1 cellular context compared by ENCODE assay signal in genomic region chr15:58203537-58203936, GRCh38.
TF ChIP-seq lines count a peak whose summit lies in the region.

No MANE protein-coding gene starts in this region.

TF ChIP-seq in K562, 482 proteins besides CTCF, POLR2A, EP300 and RAD21 (continued from another document and continues in another):
- TF ChIP-seq, protein P1, sequence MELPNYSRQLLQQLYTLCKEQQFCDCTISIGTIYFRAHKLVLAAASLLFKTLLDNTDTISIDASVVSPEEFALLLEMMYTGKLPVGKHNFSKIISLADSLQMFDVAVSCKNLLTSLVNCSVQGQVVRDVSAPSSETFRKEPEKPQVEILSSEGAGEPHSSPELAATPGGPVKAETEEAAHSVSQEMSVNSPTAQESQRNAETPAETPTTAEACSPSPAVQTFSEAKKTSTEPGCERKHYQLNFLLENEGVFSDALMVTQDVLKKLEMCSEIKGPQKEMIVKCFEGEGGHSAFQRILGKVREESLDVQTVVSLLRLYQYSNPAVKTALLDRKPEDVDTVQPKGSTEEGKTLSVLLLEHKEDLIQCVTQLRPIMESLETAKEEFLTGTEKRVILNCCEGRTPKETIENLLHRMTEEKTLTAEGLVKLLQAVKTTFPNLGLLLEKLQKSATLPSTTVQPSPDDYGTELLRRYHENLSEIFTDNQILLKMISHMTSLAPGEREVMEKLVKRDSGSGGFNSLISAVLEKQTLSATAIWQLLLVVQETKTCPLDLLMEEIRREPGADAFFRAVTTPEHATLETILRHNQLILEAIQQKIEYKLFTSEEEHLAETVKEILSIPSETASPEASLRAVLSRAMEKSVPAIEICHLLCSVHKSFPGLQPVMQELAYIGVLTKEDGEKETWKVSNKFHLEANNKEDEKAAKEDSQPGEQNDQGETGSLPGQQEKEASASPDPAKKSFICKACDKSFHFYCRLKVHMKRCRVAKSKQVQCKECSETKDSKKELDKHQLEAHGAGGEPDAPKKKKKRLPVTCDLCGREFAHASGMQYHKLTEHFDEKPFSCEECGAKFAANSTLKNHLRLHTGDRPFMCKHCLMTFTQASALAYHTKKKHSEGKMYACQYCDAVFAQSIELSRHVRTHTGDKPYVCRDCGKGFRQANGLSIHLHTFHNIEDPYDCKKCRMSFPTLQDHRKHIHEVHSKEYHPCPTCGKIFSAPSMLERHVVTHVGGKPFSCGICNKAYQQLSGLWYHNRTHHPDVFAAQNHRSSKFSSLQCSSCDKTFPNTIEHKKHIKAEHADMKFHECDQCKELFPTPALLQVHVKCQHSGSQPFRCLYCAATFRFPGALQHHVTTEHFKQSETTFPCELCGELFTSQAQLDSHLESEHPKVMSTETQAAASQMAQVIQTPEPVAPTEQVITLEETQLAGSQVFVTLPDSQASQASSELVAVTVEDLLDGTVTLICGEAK (IDR thresholded peaks at IDR 0.05): no peak
- TF ChIP-seq, protein P1 (CRISPR knock-in tag; IDR thresholded peaks at IDR 0.05): no peak
- TF ChIP-seq, protein P2, sequence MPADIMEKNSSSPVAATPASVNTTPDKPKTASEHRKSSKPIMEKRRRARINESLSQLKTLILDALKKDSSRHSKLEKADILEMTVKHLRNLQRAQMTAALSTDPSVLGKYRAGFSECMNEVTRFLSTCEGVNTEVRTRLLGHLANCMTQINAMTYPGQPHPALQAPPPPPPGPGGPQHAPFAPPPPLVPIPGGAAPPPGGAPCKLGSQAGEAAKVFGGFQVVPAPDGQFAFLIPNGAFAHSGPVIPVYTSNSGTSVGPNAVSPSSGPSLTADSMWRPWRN (IDR thresholded peaks at IDR 0.05; ENCODE audit: low read depth): peak; percentile 92
- TF ChIP-seq POLR3A (IDR thresholded peaks at IDR 0.05; ENCODE audit: borderline replicate concordance, extremely low read depth, insufficient read depth, insufficient read length): no peak
- TF ChIP-seq SMARCC2 (IDR thresholded peaks at IDR 0.05; ENCODE audit: low read depth): peak; percentile 66; the same call in 1 of the 2 replicates
- no peak for TF ChIP-seq RBM17 (IDR thresholded peaks at IDR 0.05; ENCODE audit: borderline replicate concordance, low read depth, low read length)
- TF ChIP-seq NUFIP1 (IDR thresholded peaks at IDR 0.05; ENCODE audit: partially characterized antibody): no peak
- TF ChIP-seq ZEB2 (IDR thresholded peaks at IDR 0.05): no peak
- no peak for TF ChIP-seq ZFP1 (CRISPR knock-in tag; IDR thresholded peaks at IDR 0.05)
- no peak for TF ChIP-seq ZNF695 (CRISPR knock-in tag; IDR thresholded peaks at IDR 0.05)
- no peak for TF ChIP-seq ZNF224 (CRISPR knock-in tag; IDR thresholded peaks at IDR 0.05)
- no peak for TF ChIP-seq ZNF347 (CRISPR knock-in tag; IDR thresholded peaks at IDR 0.05; ENCODE audit: low read depth)
- no peak for TF ChIP-seq RBM15 (IDR thresholded peaks at IDR 0.05; ENCODE audit: insufficient read depth, low read length)
- TF ChIP-seq IFI16 (CRISPR knock-in tag; IDR thresholded peaks at IDR 0.05): no peak
- peak; percentile 46; the same call in 1 of the 2 replicates for TF ChIP-seq CREM (IDR thresholded peaks at IDR 0.05; ENCODE audit: low read depth)
- TF ChIP-seq ZNF184 (CRISPR knock-in tag; IDR thresholded peaks at IDR 0.05): no peak
- TF ChIP-seq JUN (IDR thresholded peaks at IDR 0.05; ENCODE audit: borderline replicate concordance, low read depth, low read length): 0 out of 2 replicates have a peak, but pooled peaks have one; percentile 20
- no peak for TF ChIP-seq JUN (CRISPR knock-in tag; IDR thresholded peaks at IDR 0.05; ENCODE audit: borderline replicate concordance)
- no peak for TF ChIP-seq ZSCAN29 (IDR thresholded peaks at IDR 0.05)
- no peak for TF ChIP-seq SMC3 (conservative IDR thresholded peaks at IDR 0.05; ENCODE audit: insufficient read depth, low read depth, low read length)
- TF ChIP-seq NFXL1 (CRISPR knock-in tag; IDR thresholded peaks at IDR 0.05): no peak
- peak; percentile 21; the same call in 1 of the 2 replicates for TF ChIP-seq BHLHE40 (IDR thresholded peaks at IDR 0.05; ENCODE audit: low read length)
- TF ChIP-seq ZNF12 (CRISPR knock-in tag; IDR thresholded peaks at IDR 0.05): no peak
- TF ChIP-seq KDM2B (CRISPR knock-in tag; IDR thresholded peaks at IDR 0.05): no peak
- TF ChIP-seq GABPB1 (CRISPR knock-in tag; IDR thresholded peaks at IDR 0.05): no peak
- peak; percentile 83 for TF ChIP-seq MTA2 (IDR thresholded peaks at IDR 0.05; ENCODE audit: low read depth)
- TF ChIP-seq TCF7L2 (IDR thresholded peaks at IDR 0.05; ENCODE audit: low read depth, low read length): no peak
- peak; percentile 70 to 98; a peak in 2 of 4 replicates for TF ChIP-seq RCOR1 (IDR thresholded peaks at IDR 0.05; ENCODE audit: borderline replicate concordance in 1 of 2, low read depth in 2 of 2, low read length in 2 of 2)
- TF ChIP-seq, protein P3, sequence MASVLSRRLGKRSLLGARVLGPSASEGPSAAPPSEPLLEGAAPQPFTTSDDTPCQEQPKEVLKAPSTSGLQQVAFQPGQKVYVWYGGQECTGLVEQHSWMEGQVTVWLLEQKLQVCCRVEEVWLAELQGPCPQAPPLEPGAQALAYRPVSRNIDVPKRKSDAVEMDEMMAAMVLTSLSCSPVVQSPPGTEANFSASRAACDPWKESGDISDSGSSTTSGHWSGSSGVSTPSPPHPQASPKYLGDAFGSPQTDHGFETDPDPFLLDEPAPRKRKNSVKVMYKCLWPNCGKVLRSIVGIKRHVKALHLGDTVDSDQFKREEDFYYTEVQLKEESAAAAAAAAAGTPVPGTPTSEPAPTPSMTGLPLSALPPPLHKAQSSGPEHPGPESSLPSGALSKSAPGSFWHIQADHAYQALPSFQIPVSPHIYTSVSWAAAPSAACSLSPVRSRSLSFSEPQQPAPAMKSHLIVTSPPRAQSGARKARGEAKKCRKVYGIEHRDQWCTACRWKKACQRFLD (CRISPR knock-in tag; IDR thresholded peaks at IDR 0.05): peak; percentile 74; the same call in 1 of the 2 replicates
- TF ChIP-seq PHB (CRISPR knock-in tag; IDR thresholded peaks at IDR 0.05): no peak
- peak; percentile 91 for TF ChIP-seq DPF2 (IDR thresholded peaks at IDR 0.05)
- TF ChIP-seq BDP1 (IDR thresholded peaks at IDR 0.05; ENCODE audit: insufficient read depth, insufficient read length): no peak
- TF ChIP-seq E2F6 (IDR thresholded peaks at IDR 0.05; ENCODE audit: borderline replicate concordance in 1 of 2, extremely low read depth in 1 of 2, insufficient read depth in 1 of 2, insufficient read length in 1 of 2, low read depth in 1 of 2, low read length in 1 of 2, poor library complexity in 1 of 2, severe bottlenecking in 1 of 2): no peak
- no peak for TF ChIP-seq ZNF174 (CRISPR knock-in tag; IDR thresholded peaks at IDR 0.05)
- TF ChIP-seq ETS2 (tag; IDR thresholded peaks at IDR 0.05; ENCODE audit: borderline replicate concordance, poor library complexity, severe bottlenecking): no peak
- TF ChIP-seq MAFG (tag; conservative IDR thresholded peaks at IDR 0.05): peak; percentile 97
- peak; percentile 17; the same call in 1 of the 2 replicates for TF ChIP-seq CEBPG (CRISPR knock-in tag; IDR thresholded peaks at IDR 0.05)
- peak; percentile 63 to 79 for TF ChIP-seq CEBPG (tag; conservative IDR thresholded peaks at IDR 0.05 in 1 of 2, IDR thresholded peaks at IDR 0.05 in 1 of 2)
- TF ChIP-seq, protein P4, sequence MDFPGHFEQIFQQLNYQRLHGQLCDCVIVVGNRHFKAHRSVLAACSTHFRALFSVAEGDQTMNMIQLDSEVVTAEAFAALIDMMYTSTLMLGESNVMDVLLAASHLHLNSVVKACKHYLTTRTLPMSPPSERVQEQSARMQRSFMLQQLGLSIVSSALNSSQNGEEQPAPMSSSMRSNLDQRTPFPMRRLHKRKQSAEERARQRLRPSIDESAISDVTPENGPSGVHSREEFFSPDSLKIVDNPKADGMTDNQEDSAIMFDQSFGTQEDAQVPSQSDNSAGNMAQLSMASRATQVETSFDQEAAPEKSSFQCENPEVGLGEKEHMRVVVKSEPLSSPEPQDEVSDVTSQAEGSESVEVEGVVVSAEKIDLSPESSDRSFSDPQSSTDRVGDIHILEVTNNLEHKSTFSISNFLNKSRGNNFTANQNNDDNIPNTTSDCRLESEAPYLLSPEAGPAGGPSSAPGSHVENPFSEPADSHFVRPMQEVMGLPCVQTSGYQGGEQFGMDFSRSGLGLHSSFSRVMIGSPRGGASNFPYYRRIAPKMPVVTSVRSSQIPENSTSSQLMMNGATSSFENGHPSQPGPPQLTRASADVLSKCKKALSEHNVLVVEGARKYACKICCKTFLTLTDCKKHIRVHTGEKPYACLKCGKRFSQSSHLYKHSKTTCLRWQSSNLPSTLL (IDR thresholded peaks at IDR 0.05): no peak
- no peak for TF ChIP-seq ZNF140 (CRISPR knock-in tag; IDR thresholded peaks at IDR 0.05)
- no peak for TF ChIP-seq ZNF282 (CRISPR knock-in tag; IDR thresholded peaks at IDR 0.05)
- no peak for TF ChIP-seq HINFP (tag; conservative IDR thresholded peaks at IDR 0.05; ENCODE audit: low read depth)
- no peak for TF ChIP-seq NR2F6 (CRISPR knock-in tag; IDR thresholded peaks at IDR 0.05)
- peak; percentile 28 for TF ChIP-seq TAF9B (IDR thresholded peaks at IDR 0.05; ENCODE audit: partially characterized antibody)
- no peak for TF ChIP-seq ZNF707 (CRISPR knock-in tag; conservative IDR thresholded peaks at IDR 0.05)
- no peak for TF ChIP-seq ERF (CRISPR knock-in tag; IDR thresholded peaks at IDR 0.05)
- TF ChIP-seq, protein P5, sequence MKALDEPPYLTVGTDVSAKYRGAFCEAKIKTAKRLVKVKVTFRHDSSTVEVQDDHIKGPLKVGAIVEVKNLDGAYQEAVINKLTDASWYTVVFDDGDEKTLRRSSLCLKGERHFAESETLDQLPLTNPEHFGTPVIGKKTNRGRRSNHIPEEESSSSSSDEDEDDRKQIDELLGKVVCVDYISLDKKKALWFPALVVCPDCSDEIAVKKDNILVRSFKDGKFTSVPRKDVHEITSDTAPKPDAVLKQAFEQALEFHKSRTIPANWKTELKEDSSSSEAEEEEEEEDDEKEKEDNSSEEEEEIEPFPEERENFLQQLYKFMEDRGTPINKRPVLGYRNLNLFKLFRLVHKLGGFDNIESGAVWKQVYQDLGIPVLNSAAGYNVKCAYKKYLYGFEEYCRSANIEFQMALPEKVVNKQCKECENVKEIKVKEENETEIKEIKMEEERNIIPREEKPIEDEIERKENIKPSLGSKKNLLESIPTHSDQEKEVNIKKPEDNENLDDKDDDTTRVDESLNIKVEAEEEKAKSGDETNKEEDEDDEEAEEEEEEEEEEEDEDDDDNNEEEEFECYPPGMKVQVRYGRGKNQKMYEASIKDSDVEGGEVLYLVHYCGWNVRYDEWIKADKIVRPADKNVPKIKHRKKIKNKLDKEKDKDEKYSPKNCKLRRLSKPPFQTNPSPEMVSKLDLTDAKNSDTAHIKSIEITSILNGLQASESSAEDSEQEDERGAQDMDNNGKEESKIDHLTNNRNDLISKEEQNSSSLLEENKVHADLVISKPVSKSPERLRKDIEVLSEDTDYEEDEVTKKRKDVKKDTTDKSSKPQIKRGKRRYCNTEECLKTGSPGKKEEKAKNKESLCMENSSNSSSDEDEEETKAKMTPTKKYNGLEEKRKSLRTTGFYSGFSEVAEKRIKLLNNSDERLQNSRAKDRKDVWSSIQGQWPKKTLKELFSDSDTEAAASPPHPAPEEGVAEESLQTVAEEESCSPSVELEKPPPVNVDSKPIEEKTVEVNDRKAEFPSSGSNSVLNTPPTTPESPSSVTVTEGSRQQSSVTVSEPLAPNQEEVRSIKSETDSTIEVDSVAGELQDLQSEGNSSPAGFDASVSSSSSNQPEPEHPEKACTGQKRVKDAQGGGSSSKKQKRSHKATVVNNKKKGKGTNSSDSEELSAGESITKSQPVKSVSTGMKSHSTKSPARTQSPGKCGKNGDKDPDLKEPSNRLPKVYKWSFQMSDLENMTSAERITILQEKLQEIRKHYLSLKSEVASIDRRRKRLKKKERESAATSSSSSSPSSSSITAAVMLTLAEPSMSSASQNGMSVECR (CRISPR knock-in tag; IDR thresholded peaks at IDR 0.05): no peak
- TF ChIP-seq USF1 (CRISPR knock-in tag; IDR thresholded peaks at IDR 0.05): no peak
